ENCODE assay signal across 8 cellular contexts in the genomic region with DNA sequence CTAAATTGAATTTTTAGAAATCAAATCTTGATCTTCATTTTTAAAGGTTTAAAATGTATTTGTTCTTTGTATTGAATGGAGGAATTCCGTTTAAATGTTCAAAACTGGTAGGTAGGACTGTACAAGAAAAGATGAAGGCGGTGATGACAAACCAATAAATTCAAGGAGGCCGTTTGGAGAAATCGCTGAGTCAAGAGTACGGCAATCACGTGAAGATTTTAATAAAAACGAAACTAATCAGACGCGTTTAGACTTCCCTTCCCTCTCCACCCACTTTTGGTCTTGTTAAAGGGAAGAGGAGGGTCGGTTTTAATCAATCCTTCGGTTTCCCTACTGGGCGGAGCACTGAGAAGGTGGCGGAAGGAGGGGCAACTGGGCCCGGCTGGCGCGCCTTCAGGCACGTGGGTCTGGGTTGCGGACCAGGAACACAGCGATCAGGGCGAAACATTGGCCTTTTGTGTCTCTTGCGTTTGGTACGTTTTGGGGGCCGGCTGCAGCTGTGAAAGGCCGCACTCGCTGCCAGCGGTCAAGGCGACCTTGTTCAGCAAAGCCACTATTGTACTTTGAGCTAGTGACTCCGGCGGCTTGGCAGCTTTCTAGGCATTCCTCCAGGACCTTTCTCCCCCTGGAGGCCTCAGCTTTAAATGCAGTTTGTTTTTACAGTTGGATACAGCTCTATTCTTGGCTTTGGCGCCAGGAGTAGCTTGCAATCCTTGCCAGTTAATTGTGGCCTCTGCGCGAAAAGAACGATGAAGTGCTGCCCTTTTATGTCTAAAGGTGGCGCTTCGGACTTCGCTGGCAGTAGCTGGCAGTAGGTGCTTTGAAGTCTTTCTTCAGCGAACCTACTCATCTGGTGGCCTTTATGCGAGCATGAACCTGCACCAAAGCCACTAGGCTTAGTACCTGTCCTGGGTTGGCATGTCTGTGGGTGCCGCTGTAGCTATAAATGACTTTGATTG.
DNase-seq lines count a peak whose midpoint lies in the region; TF ChIP-seq lines count a peak whose summit lies in the region.

No MANE protein-coding gene starts in this region.

- intact Hi-C loops in tibial artery (cut with DNase I; ENCODE audit: low total_unique reads), result no loop called here

- peaks cover 35% of the 10 kb centered on the region for H3K4me1 Mint-ChIP-seq in activated naive CD4-positive, alpha-beta T cell treated with anti-CD3 and anti-CD28 coated beads, Interleukin-2, amount 10 ng/mL, durations not matched to agents 7 days and 5 days

- peak overlapping the region; percentile 62 for H3K9ac ChIP-seq in ES-I3 (ENCODE audit: low read depth, low read length)

- H3K27me3 ChIP-seq in neutrophil (no peaks in the 10 kb centered on the region), tibial artery (no peaks in the 10 kb centered on the region)

- peak; percentile 32 for DNase-seq in GOT3 (lab: John Stamatoyannopoulos, UW)
- peak; percentile 73 for DNase-seq in SHP77 treated with DMSO at 0.1 percent for 48 hours (lab: John Stamatoyannopoulos, UW)
- DNase-seq in activated naive CD4-positive, alpha-beta T cell treated with anti-CD3 and anti-CD28 coated beads, Interleukin-2, amount 10 ng/mL, durations not matched to agents 7 days and 5 days, result peak; percentile 62
- DNase-seq in germinal center (ENCODE audit: low spot score), result peak; percentile 41
- peak; percentile 71 to 82 for DNase-seq in tibial artery

- peak overlapping the region; percentile 95 for H3K27ac Mint-ChIP-seq in activated naive CD4-positive, alpha-beta T cell treated with anti-CD3 and anti-CD28 coated beads, Interleukin-2, amount 10 ng/mL, durations not matched to agents 7 days and 5 days

- H3K36me3 Mint-ChIP-seq in activated naive CD4-positive, alpha-beta T cell treated with anti-CD3 and anti-CD28 coated beads, Interleukin-2, amount 10 ng/mL, durations not matched to agents 7 days and 5 days, result no peaks in the 10 kb centered on the region

- CTCF ChIA-PET in activated naive CD4-positive, alpha-beta T cell treated with anti-CD3 and anti-CD28 coated beads, Interleukin-2, amount 10 ng/mL, durations not matched to agents 7 days and 5 days (lab: Charles Lee), result interaction anchor here (0.7 to 1.4 kb wide), 9 partner anchors 9 to 177 kb away, joined by 3 to 5 read pairs (median 3); partner anchors contain the start of genes C1GALT1C1 and LAMP2

- peak overlapping the region; percentile 48 to 56 for H3K4me3 ChIP-seq in neutrophil (ENCODE audit: low read depth in 1 of 2, low read length in 1 of 2)
- H3K4me3 ChIP-seq in tibial artery, result peak overlapping the region; percentile 57 to 60

- H3K9me3 Mint-ChIP-seq in activated naive CD4-positive, alpha-beta T cell treated with anti-CD3 and anti-CD28 coated beads, Interleukin-2, amount 10 ng/mL, durations not matched to agents 7 days and 5 days, result no peaks in the 10 kb centered on the region

- peak overlapping the region; percentile 76 for H3K4me3 Mint-ChIP-seq in activated naive CD4-positive, alpha-beta T cell treated with anti-CD3 and anti-CD28 coated beads, Interleukin-2, amount 10 ng/mL, durations not matched to agents 7 days and 5 days

- H3K9me3 ChIP-seq in ES-I3 (ENCODE audit: control insufficient read depth, insufficient read depth, low read length) (no peaks in the 10 kb centered on the region), neutrophil (no peaks in the 10 kb centered on the region), tibial artery (no peaks in the 10 kb centered on the region)

- no peaks in the 10 kb centered on the region for H3K27me3 Mint-ChIP-seq in activated naive CD4-positive, alpha-beta T cell treated with anti-CD3 and anti-CD28 coated beads, Interleukin-2, amount 10 ng/mL, durations not matched to agents 7 days and 5 days

- H3K36me3 ChIP-seq in ES-I3 (ENCODE audit: insufficient read depth, low read length) (no peaks in the 10 kb centered on the region), neutrophil (no peaks in the 10 kb centered on the region), tibial artery (no peaks in the 10 kb centered on the region)

- H3K27ac ChIP-seq in neutrophil, result peak overlapping the region; percentile 72
- peak overlapping the region; percentile 66 to 85 for H3K27ac ChIP-seq in tibial artery

- TF ChIP-seq CTCF in LNCAP (IDR thresholded peaks at IDR 0.05) (peak; percentile 48), neutrophil (IDR thresholded peaks at IDR 0.05) (peak; percentile 39), tibial artery (IDR thresholded peaks at IDR 0.05) (peak; percentile 46 to 51)

- H3K4me1 ChIP-seq in ES-I3 (ENCODE audit: insufficient read depth, low read length), result no peaks in the 10 kb centered on the region
- peaks cover 8 to 13% of the 10 kb centered on the region in 2 experiments for H3K4me1 ChIP-seq in neutrophil (ENCODE audit: control insufficient read depth in 1 of 2, insufficient read depth in 1 of 2, low read depth in 1 of 2, low read length in 1 of 2)
- H3K4me1 ChIP-seq in tibial artery, result no peaks in the 10 kb centered on the region

Comparison
In these comparisons a context has a peak if more than half of its experiments do, and no peak if none do; other contexts are left out.
1. Peak in every context shown above with its lines: DNase-seq, H3K4me3 ChIP-seq and H3K27ac ChIP-seq.